In the genomic region with DNA sequence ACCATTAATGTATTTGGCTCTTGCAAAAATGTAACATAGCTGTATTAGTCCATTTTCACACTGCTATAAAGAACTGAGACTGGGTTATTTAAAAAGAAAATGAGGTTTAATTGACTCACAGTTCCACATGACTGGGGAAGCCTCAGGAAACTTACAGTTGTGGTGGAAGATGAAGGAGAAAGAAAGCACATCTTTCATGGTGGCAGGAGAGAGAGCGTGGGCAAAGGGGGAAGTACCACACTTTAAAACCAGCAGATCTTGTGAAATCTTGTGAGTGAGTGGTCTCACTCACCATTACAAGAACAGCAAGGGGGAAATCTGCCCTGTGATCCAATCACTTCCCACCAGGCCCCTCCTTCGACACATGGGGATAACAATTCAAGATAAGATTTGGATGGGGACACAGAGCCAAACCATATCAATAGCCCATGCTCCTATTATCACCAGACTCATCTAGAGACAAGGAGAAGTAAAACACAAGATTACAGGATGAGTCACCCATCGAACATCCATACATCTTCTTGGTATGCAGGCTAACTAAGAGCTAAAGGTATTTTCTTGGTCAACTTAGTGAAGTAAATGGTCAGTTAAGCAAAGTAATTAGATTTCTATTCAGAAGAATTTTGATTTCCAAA, we compare ENCODE assay signal across 17 cellular contexts. TPM values are rescaled to one million over a fixed set of nuclear protein-coding genes. Genes with fewer than 3 reads are reported as not detected.
DNase-seq lines count a peak whose midpoint lies in the region; ATAC-seq, FAIRE-seq and TF ChIP-seq lines count a peak whose summit lies in the region.
"Had no signal": no experiment of that assay in that cellular context is flagged by ENCODE, and none has a peak within 500 bp of the region (broad histone marks: within the 10 kb centered on the region; RNA-seq: fewer than 3 reads in every experiment).

No MANE protein-coding gene starts in this region.

- H3K27ac ChIP-seq in PC-3 (ENCODE audit: low read length) (no peak overlapping the region), esophagus muscularis mucosa (replicated peaks in 1 of 4) (no peak overlapping the region), vagina (no peak overlapping the region)
- H3K27ac ChIP-seq: colonic mucosa, epithelial cell of prostate, hepatocyte had no signal

- no peaks in the 10 kb centered on the region for H3K9me2 ChIP-seq in PC-3 (replicated peaks; ENCODE audit: low read length)

- no peaks in the 10 kb centered on the region for H3K79me2 ChIP-seq in PC-3 (ENCODE audit: low read length)
- H3K79me2 ChIP-seq: hepatocyte had no signal

- H3K36me3 ChIP-seq in PC-3 (ENCODE audit: low read depth, low read length), result no peaks in the 10 kb centered on the region
- no peaks in the 10 kb centered on the region for H3K36me3 ChIP-seq in esophagus muscularis mucosa
- H3K36me3 ChIP-seq in vagina, result no peaks in the 10 kb centered on the region
- H3K36me3 ChIP-seq: BE2C, colonic mucosa had no signal

- peaks cover under 1% of the 10 kb centered on the region for H3K27me3 Mint-ChIP-seq in stimulated activated naive CD8-positive, alpha-beta T cell treated with anti-CD3 and anti-CD28 coated beads, Interleukin-15, amount 100 ng/mL, for 72 hours

- H3F3A ChIP-seq in PC-3 (ENCODE audit: low read length, unreplicated experiment), result no peaks in the 10 kb centered on the region

- H3K9me3 Mint-ChIP-seq in stimulated activated naive CD8-positive, alpha-beta T cell treated with anti-CD3 and anti-CD28 coated beads, Interleukin-15, amount 100 ng/mL, for 72 hours, result no peaks in the 10 kb centered on the region

- DNase-seq in stimulated activated naive CD8-positive, alpha-beta T cell treated with anti-CD3 and anti-CD28 coated beads, Interleukin-15, amount 100 ng/mL, for 72 hours, result no peak
- no peak for DNase-seq in stimulated activated naive CD8-positive, alpha-beta T cell treated with anti-CD3 and anti-CD28 coated beads, Interleukin-15, Interleukin-2, amounts not matched to agents 100 U/mL and 50 U/mL, for 24 hours
- DNase-seq in PC-3 (peak; percentile 38), esophagus muscularis mucosa (ENCODE audit: extremely low spot score) (peak; percentile 37), urothelium cell line (ENCODE audit: low spot score) (no peak), vagina (ENCODE audit: extremely low spot score in 2 of 2) (no peak)
- DNase-seq: BE2C; colonic mucosa; NCI-H2171; small intestine; stimulated activated naive CD4-positive, alpha-beta T cell treated with Interleukin-2 at 50 U/mL for 16 hours had no signal

- H3K27me3 ChIP-seq in PC-3 (ENCODE audit: low read length), result peaks cover 21% of the 10 kb centered on the region
- peaks cover 0 to 1% (median 0%) of the 10 kb centered on the region in 4 donors for H3K27me3 ChIP-seq in esophagus muscularis mucosa
- no peaks in the 10 kb centered on the region for H3K27me3 ChIP-seq in vagina
- H3K27me3 ChIP-seq: colonic mucosa, hepatocyte had no signal

- intact Hi-C loops in PC-3 (cut with micrococcal nuclease), result no loop called here
- intact Hi-C loops in esophagus muscularis mucosa (cut with DNase I), result no loop called here
- intact Hi-C loops in vagina (cut with DNase I), result no loop called here

- H3K9me3 ChIP-seq in PC-3 (ENCODE audit: low read length), result no peaks in the 10 kb centered on the region
- no peaks in the 10 kb centered on the region for H3K9me3 ChIP-seq in esophagus muscularis mucosa
- H3K9me3 ChIP-seq in vagina, result no peaks in the 10 kb centered on the region
- H3K9me3 ChIP-seq: BE2C, colonic mucosa had no signal

- no peaks in the 10 kb centered on the region for H4K20me1 ChIP-seq in PC-3 (ENCODE audit: low read length)

- POLR2A ChIA-PET in PC-3 (lab: Charles Lee; ENCODE audit: unreplicated experiment), result no interaction called here

- TF ChIP-seq CTCF in PC-3 (conservative IDR thresholded peaks at IDR 0.05; ENCODE audit: low read depth, low read length) (no peak), esophagus muscularis mucosa (IDR thresholded peaks at IDR 0.05) (no peak), vagina (IDR thresholded peaks at IDR 0.05) (no peak)

- FAIRE-seq in urothelium cell line (lab: Jason Lieb, UNC), result peak; percentile 35
- FAIRE-seq: HTR-8/SVneo, small intestine, TTC549 had no signal

- no peak overlapping the region for H3K4me3 Mint-ChIP-seq in stimulated activated naive CD8-positive, alpha-beta T cell treated with anti-CD3 and anti-CD28 coated beads, Interleukin-15, amount 100 ng/mL, for 72 hours

- CTCF ChIA-PET in PC-3 (lab: Charles Lee), result no interaction called here

- no peak for TF ChIP-seq EP300 in esophagus muscularis mucosa (IDR thresholded peaks at IDR 0.05)

- H3K4me1 Mint-ChIP-seq in stimulated activated naive CD8-positive, alpha-beta T cell treated with anti-CD3 and anti-CD28 coated beads, Interleukin-15, amount 100 ng/mL, for 72 hours, result peaks cover 40% of the 10 kb centered on the region

- no peak overlapping the region for H3K9ac ChIP-seq in PC-3 (ENCODE audit: low read length)

- peak; percentile 66 for ATAC-seq in stimulated activated naive CD8-positive, alpha-beta T cell treated with anti-CD3 and anti-CD28 coated beads, Interleukin-15, amount 100 ng/mL, for 72 hours
- no peak for ATAC-seq in stimulated activated naive CD8-positive, alpha-beta T cell treated with anti-CD3 and anti-CD28 coated beads, Interleukin-15, Interleukin-2, amounts not matched to agents 100 U/mL and 50 U/mL, for 24 hours
- ATAC-seq in PC-3 (no peak), GM19351 (IDR thresholded peaks at IDR 0.05; ENCODE audit: unreplicated experiment) (no peak), GM18909 (IDR thresholded peaks at IDR 0.05; ENCODE audit: poor library complexity, unreplicated experiment) (no peak)

- BruUV-seq in PC-3 (replicated peaks; lab: Mats Ljungman, UMichigan), result no TSS peak

- H3K4me2 ChIP-seq in PC-3 (ENCODE audit: low read length), result no peak overlapping the region
- H3K4me2 ChIP-seq: hepatocyte had no signal

- no peak for TF ChIP-seq POLR2A in esophagus muscularis mucosa (IDR thresholded peaks at IDR 0.05; ENCODE audit: low read depth)
- no peak for TF ChIP-seq POLR2A in vagina (IDR thresholded peaks at IDR 0.05)

- H3K4me3 ChIP-seq in PC-3 (ENCODE audit: low read length) (no peak overlapping the region), esophagus muscularis mucosa (no peak overlapping the region), vagina (no peak overlapping the region)
- H3K4me3 ChIP-seq: colonic mucosa, hepatocyte had no signal

- H3K4me1 ChIP-seq in PC-3 (ENCODE audit: insufficient read depth, low read length) (no peaks in the 10 kb centered on the region), esophagus muscularis mucosa (no peaks in the 10 kb centered on the region), vagina (no peaks in the 10 kb centered on the region)
- H3K4me1 ChIP-seq: BE2C, colonic mucosa had no signal

- no peak overlapping the region for H2AFZ ChIP-seq in PC-3 (ENCODE audit: low read length)
- H2AFZ ChIP-seq: hepatocyte had no signal

- WGBS in esophagus muscularis mucosa, result 75% methylated on average over 3 of the region's 3 CpGs

- H3K27ac Mint-ChIP-seq in stimulated activated naive CD8-positive, alpha-beta T cell treated with anti-CD3 and anti-CD28 coated beads, Interleukin-15, amount 100 ng/mL, for 72 hours, result no peak overlapping the region

RNA-seq across cellular contexts. Expression of a gene that starts 55.3 kb away (rescaled TPM):
- total RNA-seq in PC-3 (2014; rRNA removed), result 14.7 and 23.6 TPM in 2 replicates
- 10 to 100 TPM; 13.3 to 18.5 (median 17.0) TPM for total RNA-seq in esophagus muscularis mucosa
- total RNA-seq in vagina, result 5.6 TPM

Comparison
In these comparisons a context has a peak if more than half of its experiments do, and no peak if none do; other contexts are left out.
1. DNase-seq: peak in PC-3 (single experiment) and esophagus muscularis mucosa (single experiment); none in stimulated activated naive CD8-positive, alpha-beta T cell treated with anti-CD3 and anti-CD28 coated beads, Interleukin-15, amount 100 ng/mL, for 72 hours (0 of 2), stimulated activated naive CD8-positive, alpha-beta T cell treated with anti-CD3 and anti-CD28 coated beads, Interleukin-15, Interleukin-2, amounts not matched to agents 100 U/mL and 50 U/mL, for 24 hours (single experiment), urothelium cell line (single experiment) and vagina (0 of 2).